In the genomic region with DNA sequence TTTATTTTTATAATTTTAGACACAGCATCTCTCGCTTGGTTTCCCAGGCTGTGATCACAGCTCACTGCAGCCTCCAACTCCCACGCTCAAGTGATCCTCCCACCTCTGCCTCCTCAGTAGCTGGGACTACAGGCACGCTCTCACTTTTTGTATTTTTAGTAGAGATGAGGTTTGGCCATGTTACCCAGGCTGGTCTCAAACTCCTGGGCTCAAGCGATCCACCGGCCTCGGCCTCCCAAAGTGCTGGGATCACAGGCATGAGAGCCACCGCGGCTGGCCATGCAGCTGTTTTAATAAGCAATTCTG, we compare ENCODE assay signal across 1 cellular context.
TF ChIP-seq lines count a peak whose summit lies in the region.

No MANE protein-coding gene starts in this region.

TF ChIP-seq in GM23338, 12 proteins besides CTCF, POLR2A, EP300 and RAD21 (continued from another document):
- TF ChIP-seq, protein P1, sequence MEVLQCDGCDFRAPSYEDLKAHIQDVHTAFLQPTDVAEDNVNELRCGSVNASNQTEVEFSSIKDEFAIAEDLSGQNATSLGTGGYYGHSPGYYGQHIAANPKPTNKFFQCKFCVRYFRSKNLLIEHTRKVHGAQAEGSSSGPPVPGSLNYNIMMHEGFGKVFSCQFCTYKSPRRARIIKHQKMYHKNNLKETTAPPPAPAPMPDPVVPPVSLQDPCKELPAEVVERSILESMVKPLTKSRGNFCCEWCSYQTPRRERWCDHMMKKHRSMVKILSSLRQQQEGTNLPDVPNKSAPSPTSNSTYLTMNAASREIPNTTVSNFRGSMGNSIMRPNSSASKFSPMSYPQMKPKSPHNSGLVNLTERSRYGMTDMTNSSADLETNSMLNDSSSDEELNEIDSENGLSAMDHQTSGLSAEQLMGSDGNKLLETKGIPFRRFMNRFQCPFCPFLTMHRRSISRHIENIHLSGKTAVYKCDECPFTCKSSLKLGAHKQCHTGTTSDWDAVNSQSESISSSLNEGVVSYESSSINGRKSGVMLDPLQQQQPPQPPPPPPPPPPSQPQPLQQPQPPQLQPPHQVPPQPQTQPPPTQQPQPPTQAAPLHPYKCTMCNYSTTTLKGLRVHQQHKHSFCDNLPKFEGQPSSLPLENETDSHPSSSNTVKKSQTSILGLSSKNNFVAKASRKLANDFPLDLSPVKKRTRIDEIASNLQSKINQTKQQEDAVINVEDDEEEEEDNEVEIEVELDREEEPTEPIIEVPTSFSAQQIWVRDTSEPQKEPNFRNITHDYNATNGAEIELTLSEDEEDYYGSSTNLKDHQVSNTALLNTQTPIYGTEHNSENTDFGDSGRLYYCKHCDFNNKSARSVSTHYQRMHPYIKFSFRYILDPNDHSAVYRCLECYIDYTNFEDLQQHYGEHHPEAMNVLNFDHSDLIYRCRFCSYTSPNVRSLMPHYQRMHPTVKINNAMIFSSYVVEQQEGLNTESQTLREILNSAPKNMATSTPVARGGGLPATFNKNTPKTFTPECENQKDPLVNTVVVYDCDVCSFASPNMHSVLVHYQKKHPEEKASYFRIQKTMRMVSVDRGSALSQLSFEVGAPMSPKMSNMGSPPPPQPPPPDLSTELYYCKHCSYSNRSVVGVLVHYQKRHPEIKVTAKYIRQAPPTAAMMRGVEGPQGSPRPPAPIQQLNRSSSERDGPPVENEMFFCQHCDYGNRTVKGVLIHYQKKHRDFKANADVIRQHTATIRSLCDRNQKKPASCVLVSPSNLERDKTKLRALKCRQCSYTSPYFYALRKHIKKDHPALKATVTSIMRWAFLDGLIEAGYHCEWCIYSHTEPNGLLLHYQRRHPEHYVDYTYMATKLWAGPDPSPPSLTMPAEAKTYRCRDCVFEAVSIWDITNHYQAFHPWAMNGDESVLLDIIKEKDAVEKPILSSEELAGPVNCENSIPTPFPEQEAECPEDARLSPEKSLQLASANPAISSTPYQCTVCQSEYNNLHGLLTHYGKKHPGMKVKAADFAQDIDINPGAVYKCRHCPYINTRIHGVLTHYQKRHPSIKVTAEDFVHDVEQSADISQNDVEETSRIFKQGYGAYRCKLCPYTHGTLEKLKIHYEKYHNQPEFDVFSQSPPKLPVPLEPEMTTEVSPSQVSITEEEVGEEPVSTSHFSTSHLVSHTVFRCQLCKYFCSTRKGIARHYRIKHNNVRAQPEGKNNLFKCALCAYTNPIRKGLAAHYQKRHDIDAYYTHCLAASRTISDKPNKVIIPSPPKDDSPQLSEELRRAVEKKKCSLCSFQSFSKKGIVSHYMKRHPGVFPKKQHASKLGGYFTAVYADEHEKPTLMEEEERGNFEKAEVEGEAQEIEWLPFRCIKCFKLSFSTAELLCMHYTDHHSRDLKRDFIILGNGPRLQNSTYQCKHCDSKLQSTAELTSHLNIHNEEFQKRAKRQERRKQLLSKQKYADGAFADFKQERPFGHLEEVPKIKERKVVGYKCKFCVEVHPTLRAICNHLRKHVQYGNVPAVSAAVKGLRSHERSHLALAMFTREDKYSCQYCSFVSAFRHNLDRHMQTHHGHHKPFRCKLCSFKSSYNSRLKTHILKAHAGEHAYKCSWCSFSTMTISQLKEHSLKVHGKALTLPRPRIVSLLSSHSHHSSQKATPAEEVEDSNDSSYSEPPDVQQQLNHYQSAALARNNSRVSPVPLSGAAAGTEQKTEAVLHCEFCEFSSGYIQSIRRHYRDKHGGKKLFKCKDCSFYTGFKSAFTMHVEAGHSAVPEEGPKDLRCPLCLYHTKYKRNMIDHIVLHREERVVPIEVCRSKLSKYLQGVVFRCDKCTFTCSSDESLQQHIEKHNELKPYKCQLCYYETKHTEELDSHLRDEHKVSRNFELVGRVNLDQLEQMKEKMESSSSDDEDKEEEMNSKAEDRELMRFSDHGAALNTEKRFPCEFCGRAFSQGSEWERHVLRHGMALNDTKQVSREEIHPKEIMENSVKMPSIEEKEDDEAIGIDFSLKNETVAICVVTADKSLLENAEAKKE (CRISPR knock-in tag; IDR thresholded peaks at IDR 0.05) = no peak
- TF ChIP-seq, protein P2, sequence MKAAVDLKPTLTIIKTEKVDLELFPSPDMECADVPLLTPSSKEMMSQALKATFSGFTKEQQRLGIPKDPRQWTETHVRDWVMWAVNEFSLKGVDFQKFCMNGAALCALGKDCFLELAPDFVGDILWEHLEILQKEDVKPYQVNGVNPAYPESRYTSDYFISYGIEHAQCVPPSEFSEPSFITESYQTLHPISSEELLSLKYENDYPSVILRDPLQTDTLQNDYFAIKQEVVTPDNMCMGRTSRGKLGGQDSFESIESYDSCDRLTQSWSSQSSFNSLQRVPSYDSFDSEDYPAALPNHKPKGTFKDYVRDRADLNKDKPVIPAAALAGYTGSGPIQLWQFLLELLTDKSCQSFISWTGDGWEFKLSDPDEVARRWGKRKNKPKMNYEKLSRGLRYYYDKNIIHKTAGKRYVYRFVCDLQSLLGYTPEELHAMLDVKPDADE (IDR thresholded peaks at IDR 0.05) = no peak
- TF ChIP-seq ZNF331 (CRISPR knock-in tag; IDR thresholded peaks at IDR 0.05; ENCODE audit: low read depth) (no peak), ZNF114 (CRISPR knock-in tag; IDR thresholded peaks at IDR 0.05) (no peak), NANOG (IDR thresholded peaks at IDR 0.05; ENCODE audit: borderline replicate concordance) (no peak)
- TF ChIP-seq, protein P3, sequence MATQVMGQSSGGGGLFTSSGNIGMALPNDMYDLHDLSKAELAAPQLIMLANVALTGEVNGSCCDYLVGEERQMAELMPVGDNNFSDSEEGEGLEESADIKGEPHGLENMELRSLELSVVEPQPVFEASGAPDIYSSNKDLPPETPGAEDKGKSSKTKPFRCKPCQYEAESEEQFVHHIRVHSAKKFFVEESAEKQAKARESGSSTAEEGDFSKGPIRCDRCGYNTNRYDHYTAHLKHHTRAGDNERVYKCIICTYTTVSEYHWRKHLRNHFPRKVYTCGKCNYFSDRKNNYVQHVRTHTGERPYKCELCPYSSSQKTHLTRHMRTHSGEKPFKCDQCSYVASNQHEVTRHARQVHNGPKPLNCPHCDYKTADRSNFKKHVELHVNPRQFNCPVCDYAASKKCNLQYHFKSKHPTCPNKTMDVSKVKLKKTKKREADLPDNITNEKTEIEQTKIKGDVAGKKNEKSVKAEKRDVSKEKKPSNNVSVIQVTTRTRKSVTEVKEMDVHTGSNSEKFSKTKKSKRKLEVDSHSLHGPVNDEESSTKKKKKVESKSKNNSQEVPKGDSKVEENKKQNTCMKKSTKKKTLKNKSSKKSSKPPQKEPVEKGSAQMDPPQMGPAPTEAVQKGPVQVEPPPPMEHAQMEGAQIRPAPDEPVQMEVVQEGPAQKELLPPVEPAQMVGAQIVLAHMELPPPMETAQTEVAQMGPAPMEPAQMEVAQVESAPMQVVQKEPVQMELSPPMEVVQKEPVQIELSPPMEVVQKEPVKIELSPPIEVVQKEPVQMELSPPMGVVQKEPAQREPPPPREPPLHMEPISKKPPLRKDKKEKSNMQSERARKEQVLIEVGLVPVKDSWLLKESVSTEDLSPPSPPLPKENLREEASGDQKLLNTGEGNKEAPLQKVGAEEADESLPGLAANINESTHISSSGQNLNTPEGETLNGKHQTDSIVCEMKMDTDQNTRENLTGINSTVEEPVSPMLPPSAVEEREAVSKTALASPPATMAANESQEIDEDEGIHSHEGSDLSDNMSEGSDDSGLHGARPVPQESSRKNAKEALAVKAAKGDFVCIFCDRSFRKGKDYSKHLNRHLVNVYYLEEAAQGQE (IDR thresholded peaks at IDR 0.05; ENCODE audit: unreplicated experiment) = no peak
